Comparison of ENCODE assay signal across 26 cellular contexts in the genomic region with DNA sequence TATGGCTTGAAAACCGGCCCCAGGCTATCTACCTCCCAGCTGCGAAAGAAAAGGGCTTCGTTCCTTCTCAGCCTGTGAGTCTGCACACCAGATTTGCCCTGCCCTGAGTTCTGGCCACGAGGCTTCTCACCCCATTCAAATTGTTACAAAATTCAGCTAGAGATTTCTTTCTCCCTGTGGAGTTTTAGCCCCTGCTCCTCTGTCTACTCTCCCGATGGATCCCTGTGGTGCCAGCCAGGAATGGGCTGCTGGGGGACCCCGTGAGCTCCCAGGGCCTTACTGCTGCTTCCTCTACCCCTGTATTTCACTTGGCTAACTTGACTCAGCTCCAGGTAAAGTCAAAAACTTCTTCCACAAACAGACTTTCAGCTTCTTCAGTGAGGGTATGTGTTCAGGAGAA. TPM values are rescaled to one million over a fixed set of nuclear protein-coding genes. Genes with fewer than 3 reads are reported as not detected.
DNase-seq lines count a peak whose midpoint lies in the region; ATAC-seq, FAIRE-seq and TF ChIP-seq lines count a peak whose summit lies in the region.
"Had no signal": no experiment of that assay in that cellular context is flagged by ENCODE, and none has a peak within 500 bp of the region (broad histone marks: within the 10 kb centered on the region; RNA-seq: fewer than 3 reads in every experiment).

No MANE protein-coding gene starts in this region.

- FAIRE-seq in H1 (lab: Jason Lieb, UNC), result no peak
- FAIRE-seq: A549, GM12878, GM12892, GM18507 had no signal

- no peak overlapping the region for H3K4me3 Mint-ChIP-seq in GM23338
- no peak overlapping the region for H3K4me3 Mint-ChIP-seq in WTC11
- H3K4me3 Mint-ChIP-seq in stimulated activated effector memory CD8-positive, alpha-beta T cell treated with anti-CD3 and anti-CD28 coated beads, Interleukin-12 subunit alpha, Interleukin-12 subunit beta, amount 100 ng/mL, for 72 hours, result no peak overlapping the region
- no peak overlapping the region for H3K4me3 Mint-ChIP-seq in stimulated activated naive B cell treated with anti-CD40 and anti-IgM and Interleukin-4, amounts not matched to agents 10 μg/mL and 1 μg/mL and 100 μg/mL, for 72 hours
- H3K4me3 Mint-ChIP-seq: B cell; CD4-positive, alpha-beta T cell; CD8-positive, alpha-beta T cell had no signal

- H3K23me2 ChIP-seq in H1 (ENCODE audit: low read depth, low read length), result no peaks in the 10 kb centered on the region

- no peaks in the 10 kb centered on the region for H3K27me3 ChIP-seq in GM23338 (ENCODE audit: insufficient read depth)
- H3K27me3 ChIP-seq in H1 (replicated peaks in 1 of 4; ENCODE audit: control insufficient read depth in 3 of 4, extremely low read depth in 1 of 4, insufficient read depth in 3 of 4, low read length in 3 of 4), result no peaks in the 10 kb centered on the region
- H3K27me3 ChIP-seq in mesendoderm (ENCODE audit: insufficient read depth, low read length, poor library complexity), result no peaks in the 10 kb centered on the region
- H3K27me3 ChIP-seq in Peyer's patch, result no peaks in the 10 kb centered on the region
- H3K27me3 ChIP-seq: BLaER1 treated with 17β-estradiol and CSF1 and Interleukin-3, amounts not matched to agents 10 nM and 100 nM had no signal

- no peaks in the 10 kb centered on the region for H3K36me3 Mint-ChIP-seq in GM23338 (ENCODE audit: low read depth)
- H3K36me3 Mint-ChIP-seq in WTC11, result no peaks in the 10 kb centered on the region
- H3K36me3 Mint-ChIP-seq in stimulated activated effector memory CD8-positive, alpha-beta T cell treated with anti-CD3 and anti-CD28 coated beads, Interleukin-12 subunit alpha, Interleukin-12 subunit beta, amount 100 ng/mL, for 72 hours, result no peaks in the 10 kb centered on the region
- H3K36me3 Mint-ChIP-seq in stimulated activated naive B cell treated with anti-CD40 and anti-IgM and Interleukin-4, amounts not matched to agents 10 μg/mL and 1 μg/mL and 100 μg/mL, for 72 hours, result no peaks in the 10 kb centered on the region
- H3K36me3 Mint-ChIP-seq: CD8-positive, alpha-beta T cell had no signal

- H3K79me2 ChIP-seq in GM23338 (replicated peaks; ENCODE audit: insufficient read depth) (no peaks in the 10 kb centered on the region), H1 (ENCODE audit: control insufficient read depth in 1 of 2, insufficient read depth in 2 of 2, low read length in 2 of 2) (no peaks in the 10 kb centered on the region), mesendoderm (ENCODE audit: control insufficient read depth, insufficient read depth, low read length) (no peaks in the 10 kb centered on the region)

- H2BK12ac ChIP-seq in H1 (ENCODE audit: low read depth, low read length), result 0 out of 2 replicates have a peak overlapping the region, but pooled peaks have one; percentile 68

- H2BK120ac ChIP-seq in H1 (replicated peaks; ENCODE audit: low read depth, low read length), result no peak overlapping the region
- no peak overlapping the region for H2BK120ac ChIP-seq in mesendoderm (ENCODE audit: low read depth, low read length)

- H4K20me1 ChIP-seq in GM23338 (replicated peaks; ENCODE audit: insufficient read depth) (no peaks in the 10 kb centered on the region), H1 (replicated peaks in 1 of 2; ENCODE audit: control insufficient read depth in 1 of 2, insufficient read depth in 2 of 2, low read length in 2 of 2) (no peaks in the 10 kb centered on the region)
- H4K20me1 ChIP-seq: BLaER1 treated with 17β-estradiol and CSF1 and Interleukin-3, amounts not matched to agents 10 nM and 100 nM had no signal

- H3K18ac ChIP-seq in H1 (ENCODE audit: extremely low read depth, low read length) (peak overlapping the region; percentile 48), mesendoderm (ENCODE audit: low read length) (no peak overlapping the region)

- H2BK20ac ChIP-seq in H1 (ENCODE audit: low read length), result 0 out of 2 replicates have a peak overlapping the region, but pooled peaks have one; percentile 61

- no peak overlapping the region for H4K5ac ChIP-seq in H1 (ENCODE audit: insufficient read length, low read depth, low read length)
- no peak overlapping the region for H4K5ac ChIP-seq in mesendoderm (ENCODE audit: low read length)

- CTCF ChIA-PET in WTC11 (lab: Charles Lee) (interaction anchor here (1.0 to 4.3 kb wide), 5 partner anchors 9 to 76 kb away, joined by 4 to 24 read pairs (median 7); a partner anchor contains a TSS), H1 (lab: Charles Lee; ENCODE audit: partially characterized antibody) (interaction anchor here (0.7 to 26.1 kb wide), 10 partner anchors 9 to 75 kb away, joined by 3 to 447 read pairs (median 5); a partner anchor contains a TSS)

- ATAC-seq in GM23338 (peak; percentile 46), WTC11 (peak; percentile 57)
- no peak for ATAC-seq in stimulated activated effector memory CD8-positive, alpha-beta T cell treated with anti-CD3 and anti-CD28 coated beads, Interleukin-12 subunit alpha, Interleukin-12 subunit beta, amount 100 ng/mL, for 72 hours
- no peak for ATAC-seq in stimulated activated naive B cell treated with anti-CD40 and anti-IgM and Interleukin-4, amounts not matched to agents 10 μg/mL and 1 μg/mL and 100 μg/mL, for 72 hours (replicated peaks)
- ATAC-seq: A549; CD8-positive, alpha-beta T cell; GM12878 had no signal

- H3K14ac ChIP-seq in H1 (ENCODE audit: insufficient read length), result no peak overlapping the region

- DNase-seq in GM23338 (ENCODE audit: low spot score), result no peak
- DNase-seq in WTC11 (ENCODE audit: low spot score), result no peak
- no peak for DNase-seq in H1 (ENCODE audit: low read depth in 1 of 2, low spot score in 2 of 2)
- DNase-seq in mesendoderm, result no peak
- DNase-seq in stimulated activated effector memory CD8-positive, alpha-beta T cell treated with anti-CD3 and anti-CD28 coated beads, Interleukin-12 subunit alpha, Interleukin-12 subunit beta, amount 100 ng/mL, for 72 hours (ENCODE audit: low spot score in 2 of 2), result no peak
- no peak for DNase-seq in Peyer's patch
- no peak for DNase-seq in retina
- DNase-seq in stimulated activated naive B cell treated with anti-CD40 and anti-IgM and Interleukin-4, amounts not matched to agents 10 μg/mL and 1 μg/mL and 100 μg/mL, for 72 hours, result no peak
- DNase-seq: AML-193; CD4-positive, alpha-beta T cell; CD8-positive, alpha-beta T cell; DMS 273 treated with DMSO at 0.1 percent for 48 hours; DMS153; DMS53; DMS79; DND-41; EL; GDM1 had no signal

- H3K79me1 ChIP-seq in H1 (ENCODE audit: low read depth, low read length) (no peaks in the 10 kb centered on the region), mesendoderm (ENCODE audit: low read length) (no peaks in the 10 kb centered on the region)

- H3K4me1 ChIP-seq in GM23338 (ENCODE audit: insufficient read depth), result no peaks in the 10 kb centered on the region
- peaks cover 0 to 8% (median 2%) of the 10 kb centered on the region in 4 experiments; a peak in 2 of 7 replicates for H3K4me1 ChIP-seq in H1 (replicated peaks in 1 of 4; ENCODE audit: control insufficient read depth in 3 of 4, insufficient read depth in 4 of 4, low read length in 3 of 4)
- no peaks in the 10 kb centered on the region for H3K4me1 ChIP-seq in mesendoderm (ENCODE audit: control insufficient read depth, low read depth, low read length)
- no peaks in the 10 kb centered on the region for H3K4me1 ChIP-seq in Peyer's patch
- H3K4me1 ChIP-seq: A549; BLaER1 treated with 17β-estradiol and CSF1 and Interleukin-3, amounts not matched to agents 10 nM and 100 nM had no signal

- H3K4me2 ChIP-seq in GM23338 (no peak overlapping the region), H1 (ENCODE audit: insufficient read depth in 1 of 2, low read depth in 2 of 2, low read length in 2 of 2) (no peak overlapping the region), mesendoderm (ENCODE audit: low read length) (no peak overlapping the region)
- H3K4me2 ChIP-seq: A549; BLaER1 treated with 17β-estradiol and CSF1 and Interleukin-3, amounts not matched to agents 10 nM and 100 nM had no signal

- H3F3A ChIP-seq in GM23338 (replicated peaks; ENCODE audit: low read depth), result no peaks in the 10 kb centered on the region

- H2AFZ ChIP-seq in GM23338, result peak overlapping the region; percentile 98
- H2AFZ ChIP-seq in H1 (ENCODE audit: low read length), result peak overlapping the region; percentile 83; the same call in 1 of the 2 replicates

- H3K4me1 Mint-ChIP-seq in GM23338 (peaks cover 16% of the 10 kb centered on the region), WTC11 (peaks cover 18% of the 10 kb centered on the region)
- peaks cover 2% of the 10 kb centered on the region for H3K4me1 Mint-ChIP-seq in stimulated activated effector memory CD8-positive, alpha-beta T cell treated with anti-CD3 and anti-CD28 coated beads, Interleukin-12 subunit alpha, Interleukin-12 subunit beta, amount 100 ng/mL, for 72 hours
- H3K4me1 Mint-ChIP-seq in stimulated activated naive B cell treated with anti-CD40 and anti-IgM and Interleukin-4, amounts not matched to agents 10 μg/mL and 1 μg/mL and 100 μg/mL, for 72 hours, result peaks cover under 1 to 2% of the 10 kb centered on the region in 2 donors
- H3K4me1 Mint-ChIP-seq: B cell had no signal

- no peaks in the 10 kb centered on the region for H3K9me2 ChIP-seq in GM23338 (ENCODE audit: insufficient read depth)

- H2AK5ac ChIP-seq in H1 (ENCODE audit: low read depth, low read length) (no peak overlapping the region), mesendoderm (ENCODE audit: low read length) (no peak overlapping the region)

- H3K27ac ChIP-seq in GM23338 (ENCODE audit: low read depth), result no peak overlapping the region
- no peak overlapping the region for H3K27ac ChIP-seq in H1 (ENCODE audit: low read depth, low read length)
- H3K27ac ChIP-seq in mesendoderm (ENCODE audit: low read depth, low read length), result no peak overlapping the region
- no peak overlapping the region for H3K27ac ChIP-seq in Peyer's patch
- H3K27ac ChIP-seq: 22Rv1; A549; BLaER1 treated with 17β-estradiol and CSF1 and Interleukin-3, amounts not matched to agents 10 nM and 100 nM; C4-2B had no signal

- H3K56ac ChIP-seq in H1 (replicated peaks; ENCODE audit: insufficient read length, low read depth, low read length), result no peak overlapping the region
- peak overlapping the region; percentile 7 for H3K56ac ChIP-seq in mesendoderm (ENCODE audit: low read length)

- no peak overlapping the region for H4K91ac ChIP-seq in H1 (replicated peaks; ENCODE audit: insufficient read length, low read length)

- H3K9me3 Mint-ChIP-seq in GM23338, result no peaks in the 10 kb centered on the region; the same call in 1 of the 3 replicates
- no peaks in the 10 kb centered on the region for H3K9me3 Mint-ChIP-seq in WTC11
- H3K9me3 Mint-ChIP-seq in stimulated activated effector memory CD8-positive, alpha-beta T cell treated with anti-CD3 and anti-CD28 coated beads, Interleukin-12 subunit alpha, Interleukin-12 subunit beta, amount 100 ng/mL, for 72 hours, result no peaks in the 10 kb centered on the region
- peaks cover 0 to under 1% of the 10 kb centered on the region in 2 donors for H3K9me3 Mint-ChIP-seq in stimulated activated naive B cell treated with anti-CD40 and anti-IgM and Interleukin-4, amounts not matched to agents 10 μg/mL and 1 μg/mL and 100 μg/mL, for 72 hours
- H3K9me3 Mint-ChIP-seq: CD4-positive, alpha-beta T cell; CD8-positive, alpha-beta T cell had no signal

- TF ChIP-seq CTCF in GM23338 (conservative IDR thresholded peaks at IDR 0.05; ENCODE audit: low read depth in 2 of 2) (no peak), WTC11 (IDR thresholded peaks at IDR 0.05) (no peak), H1 (IDR thresholded peaks at IDR 0.05; ENCODE audit: control extremely low read depth in 1 of 3, insufficient read depth in 1 of 3, low read depth in 1 of 3, low read length in 3 of 3) (no peak), Peyer's patch (IDR thresholded peaks at IDR 0.05) (no peak)

- H3K36me3 ChIP-seq in GM23338 (ENCODE audit: insufficient read depth) (no peaks in the 10 kb centered on the region), H1 (ENCODE audit: control insufficient read depth in 2 of 4, insufficient read depth in 4 of 4, low read length in 3 of 4) (no peaks in the 10 kb centered on the region), mesendoderm (ENCODE audit: control insufficient read depth, insufficient read depth, low read length) (no peaks in the 10 kb centered on the region), Peyer's patch (no peaks in the 10 kb centered on the region)
- H3K36me3 ChIP-seq: BLaER1 treated with 17β-estradiol and CSF1 and Interleukin-3, amounts not matched to agents 10 nM and 100 nM had no signal

- no peaks in the 10 kb centered on the region for H3K9me3 ChIP-seq in H1 (ENCODE audit: insufficient read depth in 2 of 2, low read depth in 1 of 2, low read length in 1 of 2)
- no peaks in the 10 kb centered on the region for H3K9me3 ChIP-seq in Peyer's patch
- H3K9me3 ChIP-seq: A549; BLaER1 treated with 17β-estradiol and CSF1 and Interleukin-3, amounts not matched to agents 10 nM and 100 nM had no signal

- no peak overlapping the region for H3K4ac ChIP-seq in H1 (replicated peaks; ENCODE audit: insufficient read length, low read depth, low read length)
- no peak overlapping the region for H3K4ac ChIP-seq in mesendoderm (ENCODE audit: low read depth, low read length)

- H3K27me3 Mint-ChIP-seq in GM23338 (ENCODE audit: insufficient read depth, low read depth, poor library complexity) (no peaks in the 10 kb centered on the region), WTC11 (ENCODE audit: low read depth) (peaks cover 4% of the 10 kb centered on the region)
- H3K27me3 Mint-ChIP-seq in stimulated activated naive B cell treated with anti-CD40 and anti-IgM and Interleukin-4, amounts not matched to agents 10 μg/mL and 1 μg/mL and 100 μg/mL, for 72 hours, result peaks cover 50 to 65% of the 10 kb centered on the region in 2 donors

- peak overlapping the region; percentile 19; the same call in 1 of the 2 replicates for H3K27ac Mint-ChIP-seq in GM23338
- no peak overlapping the region for H3K27ac Mint-ChIP-seq in WTC11
- H3K27ac Mint-ChIP-seq in stimulated activated effector memory CD8-positive, alpha-beta T cell treated with anti-CD3 and anti-CD28 coated beads, Interleukin-12 subunit alpha, Interleukin-12 subunit beta, amount 100 ng/mL, for 72 hours, result no peak overlapping the region
- no peak overlapping the region for H3K27ac Mint-ChIP-seq in stimulated activated naive B cell treated with anti-CD40 and anti-IgM and Interleukin-4, amounts not matched to agents 10 μg/mL and 1 μg/mL and 100 μg/mL, for 72 hours
- H3K27ac Mint-ChIP-seq: B cell; CD4-positive, alpha-beta T cell; CD8-positive, alpha-beta T cell had no signal

- H4K8ac ChIP-seq in H1 (ENCODE audit: extremely low read depth, insufficient read depth, low read length) (no peak overlapping the region), mesendoderm (ENCODE audit: low read depth, low read length) (no peak overlapping the region)

- peak overlapping the region; percentile 52; the same call in 1 of the 2 replicates for H2BK5ac ChIP-seq in H1 (ENCODE audit: low read depth, low read length)
- no peak overlapping the region for H2BK5ac ChIP-seq in mesendoderm (ENCODE audit: low read length)

- H3K4me3 ChIP-seq in GM23338, result no peak overlapping the region
- no peak overlapping the region for H3K4me3 ChIP-seq in H1 (ENCODE audit: extremely low read depth in 1 of 4, insufficient read depth in 2 of 4, low read depth in 3 of 4, low read length in 4 of 4)
- no peak overlapping the region for H3K4me3 ChIP-seq in mesendoderm (ENCODE audit: low read length)
- no peak overlapping the region for H3K4me3 ChIP-seq in Peyer's patch
- H3K4me3 ChIP-seq: A549; BLaER1 treated with 17β-estradiol and CSF1 and Interleukin-3, amounts not matched to agents 10 nM and 100 nM; GM12878 had no signal

- TF ChIP-seq EP300 in H1 (IDR thresholded peaks at IDR 0.05; ENCODE audit: borderline replicate concordance in 1 of 2, low read depth in 2 of 2, low read length in 2 of 2), result no peak

- TF ChIP-seq POLR2A in H1 (IDR thresholded peaks at IDR 0.05; ENCODE audit: control extremely low read depth in 1 of 2, low read depth in 2 of 2, low read length in 2 of 2) (no peak), Peyer's patch (IDR thresholded peaks at IDR 0.05) (no peak)

- no peak overlapping the region for H3K9ac ChIP-seq in H1 (replicated peaks in 1 of 4; ENCODE audit: extremely low read depth in 1 of 4, low read depth in 3 of 4, low read length in 3 of 4)
- H3K9ac ChIP-seq in mesendoderm (ENCODE audit: low read length), result no peak overlapping the region
- H3K9ac ChIP-seq: BLaER1 treated with 17β-estradiol and CSF1 and Interleukin-3, amounts not matched to agents 10 nM and 100 nM had no signal

- H3K23ac ChIP-seq in H1 (ENCODE audit: insufficient read length) (no peak overlapping the region), mesendoderm (ENCODE audit: low read length) (no peak overlapping the region)

- TF ChIP-seq RAD21 in H1 (IDR thresholded peaks at IDR 0.05 in 1 of 2, conservative IDR thresholded peaks at IDR 0.05 in 1 of 2; ENCODE audit: low read depth in 2 of 2, low read length in 2 of 2), result no peak

- H2BK15ac ChIP-seq in H1 (ENCODE audit: low read length), result no peak overlapping the region
- no peak overlapping the region for H2BK15ac ChIP-seq in mesendoderm (replicated peaks; ENCODE audit: low read depth)

- 88% methylated on average over 6 of the region's 6 CpGs; no CpG with 5 or more reads in 1 of the 2 experiments for WGBS in H1 (ENCODE audit: extremely low coverage in 1 of 2, insufficient coverage in 1 of 2, insufficient read length in 1 of 2, insufficient replicate concordance in 2 of 2, low coverage in 1 of 2, low lambda C conversion rate in 2 of 2, missing lambda C conversion rate in 1 of 2), 2 experiments
- WGBS in mesendoderm (ENCODE audit: extremely low coverage, insufficient coverage, low lambda C conversion rate), result no CpG with 5 or more reads among the region's 6 CpGs

- POLR2A ChIA-PET in WTC11 (lab: Charles Lee) (no interaction called here), H1 (lab: Charles Lee; ENCODE audit: partially characterized antibody) (interaction anchor here (0.8 to 1.8 kb wide), 3 partner anchors 9 to 62 kb away, joined by 3 to 6 read pairs (median 3); a partner anchor contains a TSS)

RNA-seq across cellular contexts. Expression of a gene that starts 9.3 kb away (rescaled TPM):
- 31.0 and 36.2 TPM in 2 replicates for total RNA-seq in GM23338 (2014; rRNA removed; shearing (Covaris generic))
- polyA plus RNA-seq in GM23338 (2016; fragmentation: Nextera tagmentation; extraction: Ambion mirVana), result 28.3 and 33.6 TPM in 2 replicates
- 46.5 to 52.6 TPM (median 51.8 TPM) in 3 replicates for total RNA-seq in WTC11 (2021)
- total RNA-seq in H1 (2021; fragmentation: NEBNext Ultra II Directional; extraction: Animal tissue kit (Norgen Biotek cat#: 25700)), result 61.9 and 65.2 TPM in 2 replicates
- polyA plus RNA-seq in H1 (2011; rRNA removed), result 7.3 and 9.4 TPM in 2 replicates
- 16.7 TPM for polyA plus RNA-seq in H1 (2011; cell fraction: cytosol; rRNA removed)
- polyA plus RNA-seq in H1 (2011; cell fraction: nucleus; rRNA removed), result 9.8 TPM
- polyA plus RNA-seq in H1 (2012, experiment 1 of 2), result 29.3 to 59.4 TPM (median 49.3 TPM) in 4 replicates
- 3.2 TPM for polyA plus RNA-seq in H1 (2012, experiment 2 of 2)
- 39.4 TPM for polyA plus RNA-seq in H1 (2013, experiment 1 of 2)
- polyA plus RNA-seq in H1 (2013, experiment 2 of 2), result 36.7 TPM
- polyA minus RNA-seq in H1 (2011; rRNA and poly(A)+ RNA removed), result 45.9 and 62.0 TPM in 2 replicates
- polyA minus RNA-seq in H1 (2011; cell fraction: cytosol; rRNA and poly(A)+ RNA removed), result 21.4 TPM
- polyA minus RNA-seq in H1 (2011; cell fraction: nucleus; rRNA and poly(A)+ RNA removed), result 34.2 TPM
- polyA plus RNA-seq in mesendoderm (2013, experiment 1 of 2), result 45.3 TPM
- polyA plus RNA-seq in mesendoderm (2013, experiment 2 of 2), result 47.8 TPM
- 10 to 100 TPM; 14.1 to 35.5 (median 16.1) TPM for total RNA-seq in Peyer's patch

Comparison
In these comparisons a context has a peak if more than half of its experiments do, and no peak if none do; other contexts are left out.
1. ATAC-seq: peak in GM23338 (single experiment) and WTC11 (single experiment); none in stimulated activated effector memory CD8-positive, alpha-beta T cell treated with anti-CD3 and anti-CD28 coated beads, Interleukin-12 subunit alpha, Interleukin-12 subunit beta, amount 100 ng/mL, for 72 hours (single experiment) and stimulated activated naive B cell treated with anti-CD40 and anti-IgM and Interleukin-4, amounts not matched to agents 10 μg/mL and 1 μg/mL and 100 μg/mL, for 72 hours (0 of 2).